11 cellular contexts compared by ENCODE assay signal in genomic region chr6:165834613-165835259, GRCh38.
A peak's percentile ranks its signal among the peaks of the same experiment; 100 is the strongest.
DNase-seq lines count a peak whose midpoint lies in the region; ATAC-seq and TF ChIP-seq lines count a peak whose summit lies in the region.
"Had no signal": no experiment of that assay in that cellular context is flagged by ENCODE, and none has a peak within 500 bp of the region (broad histone marks: within the 10 kb centered on the region; RNA-seq: fewer than 3 reads in every experiment).

No MANE protein-coding gene starts in this region.

- H3K4me1 ChIP-seq in hepatocyte (ENCODE audit: insufficient read depth) (no peaks in the 10 kb centered on the region), upper lobe of right lung (peaks cover 2% of the 10 kb centered on the region), psoas muscle (no peaks in the 10 kb centered on the region)

- H2AFZ ChIP-seq in hepatocyte: no peak overlapping the region

- WGBS in hepatocyte (ENCODE audit: low lambda C conversion rate, missing lambda C conversion rate): 75% methylated on average over 11 of the region's 11 CpGs
- WGBS in psoas muscle, 3 donors: 18 to 20% (median 19%) methylated on average over 11 of the region's 11 CpGs

- ATAC-seq in upper lobe of right lung (peak; percentile 97), HG02798 (IDR thresholded peaks at IDR 0.05; ENCODE audit: poor library complexity, unreplicated experiment) (no peak), psoas muscle (no peak)

- no peaks in the 10 kb centered on the region for H3K27me3 ChIP-seq in hepatocyte
- H3K27me3 ChIP-seq in upper lobe of right lung: no peaks in the 10 kb centered on the region
- H3K27me3 ChIP-seq in psoas muscle (ENCODE audit: insufficient read depth in 3 of 3, low read length in 2 of 3): peaks cover 0 to 3% (median 3%) of the 10 kb centered on the region in 3 donors

- H3K9me3 ChIP-seq in hepatocyte (ENCODE audit: low read depth): no peaks in the 10 kb centered on the region
- no peaks in the 10 kb centered on the region for H3K9me3 ChIP-seq in upper lobe of right lung
- no peaks in the 10 kb centered on the region for H3K9me3 ChIP-seq in psoas muscle

- no peak overlapping the region for H3K27ac ChIP-seq in hepatocyte
- no peak overlapping the region for H3K27ac ChIP-seq in upper lobe of right lung
- H3K27ac ChIP-seq in psoas muscle: no peak overlapping the region
- H3K27ac ChIP-seq: dorsolateral prefrontal cortex had no signal

- no peaks in the 10 kb centered on the region for H4K20me1 ChIP-seq in hepatocyte (ENCODE audit: insufficient read depth, poor library complexity, severe bottlenecking)

- DNase-seq in NCI-H345 (lab: John Stamatoyannopoulos, UW) (peak; percentile 57), NCI-H345 treated with DMSO at 0.1 percent for 48 hours (lab: John Stamatoyannopoulos, UW; ENCODE audit: unreplicated experiment) (no peak), SHP77 (lab: John Stamatoyannopoulos, UW) (peak; percentile 98 to 99), hepatocyte (ENCODE audit: low spot score) (peak; percentile 42), upper lobe of right lung (peak; percentile 93), inferior parietal cortex (ENCODE audit: extremely low spot score) (no peak), psoas muscle (no peak)
- DNase-seq: activated T-cell treated with anti-CD3 and anti-CD28 coated beads, Interleukin-2, amount 50 U/mL, for 24 hours; NCI-H1048 had no signal

- no peaks in the 10 kb centered on the region for H3K79me2 ChIP-seq in hepatocyte

- H3K36me3 ChIP-seq in hepatocyte (replicated peaks; ENCODE audit: insufficient read depth, low read depth): no peaks in the 10 kb centered on the region
- no peaks in the 10 kb centered on the region for H3K36me3 ChIP-seq in upper lobe of right lung
- H3K36me3 ChIP-seq in psoas muscle (ENCODE audit: insufficient read depth in 1 of 2, low read depth in 1 of 2): no peaks in the 10 kb centered on the region

- TF ChIP-seq CTCF in hepatocyte (IDR thresholded peaks at IDR 0.05; ENCODE audit: poor library complexity): no peak
- no peak for TF ChIP-seq CTCF in upper lobe of right lung (IDR thresholded peaks at IDR 0.05)
- TF ChIP-seq CTCF in psoas muscle (IDR thresholded peaks at IDR 0.05): no peak

- H3K4me3 ChIP-seq in hepatocyte (no peak overlapping the region), upper lobe of right lung (no peak overlapping the region), psoas muscle (no peak overlapping the region)
- H3K4me3 ChIP-seq: dorsolateral prefrontal cortex had no signal

- no peak overlapping the region for H3K4me2 ChIP-seq in hepatocyte

- intact Hi-C loops in upper lobe of right lung (cut with DNase I) (no loop called here), psoas muscle (cut with DNase I) (no loop called here)

- no peaks in the 10 kb centered on the region for H3K9me2 ChIP-seq in hepatocyte (replicated peaks; ENCODE audit: insufficient read depth)

Comparison
In these comparisons a context has a peak if more than half of its experiments do, and no peak if none do; other contexts are left out.
1. DNase-seq: peak in NCI-H345 (single experiment), SHP77 (2 of 2), hepatocyte (single experiment) and upper lobe of right lung (single experiment); none in NCI-H345 treated with DMSO at 0.1 percent for 48 hours (single experiment), inferior parietal cortex (single experiment) and psoas muscle (0 of 2).